In the genomic region with DNA sequence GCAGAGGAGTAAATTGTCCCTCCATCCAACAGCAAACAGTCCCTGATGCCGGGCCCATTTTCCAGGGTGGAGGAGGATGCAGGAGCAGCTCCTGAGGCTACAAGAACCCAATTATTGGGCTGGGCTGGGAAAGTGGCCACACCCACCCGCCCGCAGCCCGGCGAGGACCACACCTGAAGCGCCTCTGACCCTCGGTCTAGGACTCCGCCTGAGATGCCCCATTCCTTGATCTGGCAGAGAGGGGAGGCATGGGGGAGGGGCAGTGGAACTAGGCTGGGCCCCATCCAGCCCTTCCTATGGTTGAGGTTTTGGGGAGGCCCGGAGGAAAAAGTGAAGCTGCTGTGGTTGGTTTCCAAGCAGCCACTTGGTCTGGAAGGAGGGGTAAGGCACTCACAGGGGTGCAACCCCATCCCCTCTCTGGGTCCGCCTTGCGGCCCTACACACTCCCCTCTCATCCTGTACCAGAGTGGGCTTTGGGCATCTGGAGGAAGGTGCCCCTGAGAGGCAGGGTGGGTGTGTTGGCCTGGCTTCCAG, we compare ENCODE assay signal across 16 cellular contexts. TPM values are rescaled to one million over a fixed set of nuclear protein-coding genes. Genes with fewer than 3 reads are reported as not detected.
DNase-seq lines count a peak whose midpoint lies in the region; ATAC-seq and TF ChIP-seq lines count a peak whose summit lies in the region.
"Had no signal": no experiment of that assay in that cellular context is flagged by ENCODE, and none has a peak within 500 bp of the region (broad histone marks: within the 10 kb centered on the region; RNA-seq: fewer than 3 reads in every experiment).

No MANE protein-coding gene starts in this region.

- CTCF ChIA-PET in activated CD4-positive, alpha-beta memory T cell treated with anti-CD3 and anti-CD28 coated beads for 36 hours (lab: Charles Lee): interaction anchor here (0.8 to 24.9 kb wide), 4 partner anchors 8 to 66 kb away, joined by 3 to 574 read pairs (median 4); partner anchors contain the start of gene SH3BP1

- peaks cover 4% of the 10 kb centered on the region for H3K36me3 ChIP-seq in left ventricle myocardium inferior
- H3K36me3 ChIP-seq in right atrium auricular region: peaks cover 4% of the 10 kb centered on the region
- H3K36me3 ChIP-seq: cardiac muscle cell, neural progenitor cell had no signal

- peaks cover 54% of the 10 kb centered on the region for H3K4me1 ChIP-seq in left ventricle myocardium inferior
- peaks cover 0 to 41% of the 10 kb centered on the region in 2 donors for H3K4me1 ChIP-seq in right atrium auricular region
- H3K4me1 ChIP-seq: neural progenitor cell had no signal

- no peak overlapping the region for H3K27ac Mint-ChIP-seq in activated CD4-positive, alpha-beta memory T cell treated with anti-CD3 and anti-CD28 coated beads for 36 hours
- peak overlapping the region; percentile 76 to 98 (median 90) for H3K27ac Mint-ChIP-seq in naive thymus-derived CD8-positive, alpha-beta T cell
- H3K27ac Mint-ChIP-seq: neural progenitor cell had no signal

- H3K4me3 ChIP-seq in left ventricle myocardium inferior: no peak overlapping the region
- no peak overlapping the region for H3K4me3 ChIP-seq in right atrium auricular region
- H3K4me3 ChIP-seq: cardiac muscle cell, left lung, neural progenitor cell, smooth muscle cell had no signal

- no peak for TF ChIP-seq CTCF in left ventricle myocardium inferior (IDR thresholded peaks at IDR 0.05; ENCODE audit: borderline replicate concordance)
- TF ChIP-seq CTCF in right atrium auricular region (IDR thresholded peaks at IDR 0.05): no peak
- no peak for TF ChIP-seq CTCF in omental fat pad (IDR thresholded peaks at IDR 0.05)

- H3K27ac ChIP-seq in left ventricle myocardium inferior (replicated peaks) (peak overlapping the region; percentile 98), right atrium auricular region (peak overlapping the region in 1 of 2 donors; percentile 93)
- H3K27ac ChIP-seq: cardiac muscle cell, neural progenitor cell had no signal

- no peaks in the 10 kb centered on the region for H3K9me3 Mint-ChIP-seq in activated CD4-positive, alpha-beta memory T cell treated with anti-CD3 and anti-CD28 coated beads for 36 hours
- H3K9me3 Mint-ChIP-seq in naive thymus-derived CD8-positive, alpha-beta T cell: no peaks in the 10 kb centered on the region
- H3K9me3 Mint-ChIP-seq: neural progenitor cell had no signal

- POLR2A ChIA-PET in activated CD4-positive, alpha-beta memory T cell treated with anti-CD3 and anti-CD28 coated beads for 36 hours (lab: Charles Lee): no interaction called here
- POLR2A ChIA-PET in naive thymus-derived CD8-positive, alpha-beta T cell (lab: Charles Lee): interaction anchor here (9.0 to 66.7 kb wide), 2 partner anchors 13 to 40 kb away, joined by 71 to 2283 read pairs; partner anchors contain the start of genes GGA1, NOL12, PDXP and SH3BP1

- H3K4me1 Mint-ChIP-seq in activated CD4-positive, alpha-beta memory T cell treated with anti-CD3 and anti-CD28 coated beads for 36 hours (ENCODE audit: low read depth): peaks cover 47% of the 10 kb centered on the region
- H3K4me1 Mint-ChIP-seq in naive thymus-derived CD8-positive, alpha-beta T cell: peaks cover 20 to 63% (median 58%) of the 10 kb centered on the region in 4 donors

- H3K27me3 ChIP-seq in left ventricle myocardium inferior (ENCODE audit: low read depth) (no peaks in the 10 kb centered on the region), right atrium auricular region (no peaks in the 10 kb centered on the region)
- H3K27me3 ChIP-seq: cardiac muscle cell, left lung had no signal

- no peak overlapping the region for H3K4me3 Mint-ChIP-seq in activated CD4-positive, alpha-beta memory T cell treated with anti-CD3 and anti-CD28 coated beads for 36 hours
- peak overlapping the region in 7 of 10 donors; percentile 26 to 89 (median 52) for H3K4me3 Mint-ChIP-seq in naive thymus-derived CD8-positive, alpha-beta T cell

- DNase-seq in left ventricle myocardium inferior (no peak), right atrium auricular region (ENCODE audit: low spot score) (no peak), NCI-H1105 (lab: John Stamatoyannopoulos, UW) (no peak), NCI-H524 (lab: John Stamatoyannopoulos, UW) (no peak), omental fat pad (ENCODE audit: low spot score) (no peak), activated gamma-delta T cell (lab: John Stamatoyannopoulos, UW) (no peak)
- DNase-seq in activated CD4-positive, alpha-beta memory T cell treated with anti-CD3 and anti-CD28 coated beads for 36 hours: peak; percentile 27
- DNase-seq in naive thymus-derived CD8-positive, alpha-beta T cell: peak in 1 of 10 donors; percentile 12
- DNase-seq: activated gamma-delta T cell treated with Interleukin-2 at 50 U/mL for 16 hours, DMS79 treated with DMSO at 0.1 percent for 48 hours, left lung, NCI-H2081 treated with DMSO at 0.1 percent for 48 hours had no signal

- intact Hi-C loops in left ventricle myocardium inferior (cut with micrococcal nuclease): no loop called here
- intact Hi-C loops in activated CD4-positive, alpha-beta memory T cell treated with anti-CD3 and anti-CD28 coated beads for 36 hours (cut with micrococcal nuclease): loop anchor here (10.0 kb wide), 1 partner anchor 172 kb away; the partner anchor contains the start of genes ANKRD54 and EIF3L

- no peaks in the 10 kb centered on the region for H3K27me3 Mint-ChIP-seq in activated CD4-positive, alpha-beta memory T cell treated with anti-CD3 and anti-CD28 coated beads for 36 hours
- H3K27me3 Mint-ChIP-seq in naive thymus-derived CD8-positive, alpha-beta T cell: no peaks in the 10 kb centered on the region

- H3K36me3 Mint-ChIP-seq in activated CD4-positive, alpha-beta memory T cell treated with anti-CD3 and anti-CD28 coated beads for 36 hours: peaks cover 7% of the 10 kb centered on the region
- H3K36me3 Mint-ChIP-seq in naive thymus-derived CD8-positive, alpha-beta T cell: no peaks in the 10 kb centered on the region

- no peak for ATAC-seq in naive thymus-derived CD8-positive, alpha-beta T cell
- no peak for ATAC-seq in omental fat pad (ENCODE audit: low FRiP score)
- ATAC-seq: left lung had no signal

- no peaks in the 10 kb centered on the region for H3K9me3 ChIP-seq in left ventricle myocardium inferior (replicated peaks)
- no peaks in the 10 kb centered on the region for H3K9me3 ChIP-seq in right atrium auricular region
- H3K9me3 ChIP-seq: left lung, SK-N-SH had no signal

RNA-seq across cellular contexts. Expression of gene LGALS1, which starts 2.4 kb away (rescaled TPM):
- total RNA-seq in left ventricle myocardium inferior (843 TPM), right atrium auricular region (1,000 to 10,000 TPM in 1 of 2 donors, 100 to 1,000 TPM in 1; 584 to 1,958 TPM), omental fat pad (1,000 to 10,000 TPM; 1,558 to 2,934 (median 2,167) TPM)
- 100 to 1,000 TPM; 816 to 833 TPM for total RNA-seq in activated CD4-positive, alpha-beta memory T cell treated with anti-CD3 and anti-CD28 coated beads for 36 hours
- total RNA-seq in naive thymus-derived CD8-positive, alpha-beta T cell: 10 to 100 TPM; 14.3 to 16.8 TPM
- polyA plus RNA-seq in naive thymus-derived CD8-positive, alpha-beta T cell: 100 to 1,000 TPM in 1 of 3 donors, 10 to 100 TPM in 2; 19.6 to 122 (median 34.8) TPM

RNA-seq across cellular contexts. Expression of gene NOL12, which starts 13.2 kb away (rescaled TPM):
- total RNA-seq in left ventricle myocardium inferior (12.8 TPM), right atrium auricular region (10 to 100 TPM; 17.8 to 24.7 TPM), omental fat pad (10 to 100 TPM; 16.4 to 34.8 (median 21.4) TPM)
- total RNA-seq in activated CD4-positive, alpha-beta memory T cell treated with anti-CD3 and anti-CD28 coated beads for 36 hours: 10 to 100 TPM; 32.5 to 33.3 TPM
- total RNA-seq in naive thymus-derived CD8-positive, alpha-beta T cell: 10 to 100 TPM; 47.9 to 48.6 TPM
- polyA plus RNA-seq in naive thymus-derived CD8-positive, alpha-beta T cell: 10 to 100 TPM; 35.0 to 46.4 (median 43.8) TPM

RNA-seq across cellular contexts. Expression of gene PDXP, which starts 14.5 kb away (rescaled TPM):
- total RNA-seq in left ventricle myocardium inferior (23.9 TPM), right atrium auricular region (10 to 100 TPM; 15.7 to 32.0 TPM), omental fat pad (1 to 10 TPM; 3.8 to 5.4 (median 4.3) TPM)
- total RNA-seq in activated CD4-positive, alpha-beta memory T cell treated with anti-CD3 and anti-CD28 coated beads for 36 hours: 10 to 100 TPM; 21.9 to 22.9 TPM
- 1 to 10 TPM; 4.3 to 5.9 TPM for total RNA-seq in naive thymus-derived CD8-positive, alpha-beta T cell
- polyA plus RNA-seq in naive thymus-derived CD8-positive, alpha-beta T cell: 1 to 10 TPM; 1.7 to 9.6 (median 5.8) TPM

RNA-seq across cellular contexts. Expression of gene TRIOBP, which starts 23.9 kb away (rescaled TPM):
- 86.5 TPM for total RNA-seq in left ventricle myocardium inferior
- total RNA-seq in right atrium auricular region: 100 to 1,000 TPM; 108 to 118 TPM
- 10 to 100 TPM; 25.0 to 26.8 TPM for total RNA-seq in activated CD4-positive, alpha-beta memory T cell treated with anti-CD3 and anti-CD28 coated beads for 36 hours
- total RNA-seq in naive thymus-derived CD8-positive, alpha-beta T cell: 10 to 100 TPM; 26.4 to 30.9 TPM
- polyA plus RNA-seq in naive thymus-derived CD8-positive, alpha-beta T cell: 10 to 100 TPM in 2 of 3 donors, 1 to 10 TPM in 1; 7.8 to 11.6 (median 10.7) TPM
- 100 to 1,000 TPM in 1 of 4 donors, 10 to 100 TPM in 3; 79.2 to 179 (median 82.8) TPM for total RNA-seq in omental fat pad

RNA-seq across cellular contexts. Expression of gene SH3BP1, which starts 33.5 kb away (rescaled TPM):
- total RNA-seq in left ventricle myocardium inferior (2.5 TPM), right atrium auricular region (1 to 10 TPM; 1.5 to 4.0 TPM), omental fat pad (10 to 100 TPM in 1 of 4 donors, 1 to 10 TPM in 3; 3.6 to 11.5 (median 8.2) TPM)
- 100 to 1,000 TPM in 1 of 2 experiments, 10 to 100 TPM in 1; 97.6 to 102 TPM for total RNA-seq in activated CD4-positive, alpha-beta memory T cell treated with anti-CD3 and anti-CD28 coated beads for 36 hours
- total RNA-seq in naive thymus-derived CD8-positive, alpha-beta T cell: 10 to 100 TPM; 77.9 to 79.0 TPM
- 10 to 100 TPM; 16.9 to 26.5 (median 25.6) TPM for polyA plus RNA-seq in naive thymus-derived CD8-positive, alpha-beta T cell

Comparison
In these comparisons a context has a peak if more than half of its experiments do, and no peak if none do; other contexts are left out.
1. RNA of gene LGALS1, which starts 2.4 kb away (total RNA-seq): 1,558 to 2,934 TPM in omental fat pad, 584 to 1,958 TPM in right atrium auricular region, 843 TPM in left ventricle myocardium inferior (single experiment) and 816 to 833 TPM in activated CD4-positive, alpha-beta memory T cell treated with anti-CD3 and anti-CD28 coated beads for 36 hours; 14.3 to 16.8 TPM in naive thymus-derived CD8-positive, alpha-beta T cell; every median in the first group is over 10 times any median in the second.